ENCODE assay signal across 1 cellular context in genomic region chr1:24828887-24829192, GRCh38.
TF ChIP-seq lines count a peak whose summit lies in the region.

No MANE protein-coding gene starts in this region.

TF ChIP-seq in IMR-90, 13 proteins besides CTCF, POLR2A, EP300 and RAD21 (continued from another document):
- TF ChIP-seq USF2 (IDR thresholded peaks at IDR 0.05; ENCODE audit: low read depth, low read length) = no peak
- TF ChIP-seq BHLHE40 (IDR thresholded peaks at IDR 0.05; ENCODE audit: low read depth, low read length) = no peak
- TF ChIP-seq SMC3 (IDR thresholded peaks at IDR 0.05; ENCODE audit: low read depth, low read length) = no peak
- no peak for TF ChIP-seq ELK1 (IDR thresholded peaks at IDR 0.05; ENCODE audit: borderline replicate concordance, low read depth, low read length)
- no peak for TF ChIP-seq CEBPB (IDR thresholded peaks at IDR 0.05; ENCODE audit: low read depth, low read length)
